ENCODE assay signal across 12 cellular contexts in the genomic region with DNA sequence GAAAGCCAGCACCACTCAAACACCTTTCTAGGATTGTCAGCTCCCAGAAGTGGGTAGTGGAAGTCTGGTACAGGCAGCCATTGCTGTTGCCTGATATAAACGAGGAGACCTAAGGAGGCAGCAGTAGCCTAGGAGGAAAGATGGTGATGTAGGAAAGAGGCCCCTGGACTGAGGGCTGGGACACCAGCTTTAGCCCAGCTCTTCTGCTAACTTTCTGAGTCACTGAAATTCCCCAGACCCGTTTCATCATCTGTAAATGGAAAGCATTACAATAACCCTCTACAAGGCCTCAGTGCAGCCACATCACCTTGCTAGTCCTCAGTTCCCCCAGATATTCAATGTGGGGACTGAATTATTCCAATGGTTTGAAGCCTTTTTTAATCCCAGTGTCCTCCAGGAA.
A peak's percentile ranks its signal among the peaks of the same experiment; 100 is the strongest.
DNase-seq lines count a peak whose midpoint lies in the region; ATAC-seq and TF ChIP-seq lines count a peak whose summit lies in the region.
"Had no signal": no experiment of that assay in that cellular context is flagged by ENCODE, and none has a peak within 500 bp of the region (broad histone marks: within the 10 kb centered on the region; RNA-seq: fewer than 3 reads in every experiment).

No MANE protein-coding gene starts in this region.

- H3K27me3 ChIP-seq in ascending aorta, result no peaks in the 10 kb centered on the region

- peak; percentile 67 for DNase-seq in EH (ENCODE audit: low read depth)
- no peak for DNase-seq in ascending aorta (ENCODE audit: low spot score in 2 of 2)
- DNase-seq in myocyte (ENCODE audit: low read depth), result peak; percentile 30
- no peak for DNase-seq in activated gamma-delta T cell (lab: John Stamatoyannopoulos, UW)
- DNase-seq: C1 segment of cervical spinal cord, DND-41, H9 had no signal

- TF ChIP-seq CTCF in ascending aorta (IDR thresholded peaks at IDR 0.05), result no peak

- H3K27ac ChIP-seq in ascending aorta, result peak overlapping the region; percentile 78 to 81
- H3K27ac ChIP-seq: SK-N-MC had no signal

- no peaks in the 10 kb centered on the region for H3K36me3 ChIP-seq in ascending aorta

- H3K4me1 ChIP-seq in ascending aorta, result peaks cover 15 to 67% of the 10 kb centered on the region in 2 donors

- peak; percentile 80 for ATAC-seq in GM21717 (IDR thresholded peaks at IDR 0.05; ENCODE audit: unreplicated experiment)
- ATAC-seq in HG02642 (IDR thresholded peaks at IDR 0.05; ENCODE audit: poor library complexity, unreplicated experiment), result no peak
- ATAC-seq in GM19328 (IDR thresholded peaks at IDR 0.05; ENCODE audit: unreplicated experiment), result no peak
- ATAC-seq in GM18502 (IDR thresholded peaks at IDR 0.05; ENCODE audit: poor library complexity, unreplicated experiment), result no peak

- H3K9me3 ChIP-seq in ascending aorta, result no peaks in the 10 kb centered on the region

- intact Hi-C loops in ascending aorta (cut with DNase I), result loop anchor here (2.0 kb wide), 1 partner anchor 26 kb away; no protein-coding TSS in a partner anchor

- H3K4me3 ChIP-seq in ascending aorta, result no peak overlapping the region
- H3K4me3 ChIP-seq: SK-N-MC had no signal

Comparison
In these comparisons a context has a peak if more than half of its experiments do, and no peak if none do; other contexts are left out.
1. DNase-seq: peak in EH (single experiment) and myocyte (single experiment); none in ascending aorta (0 of 2) and activated gamma-delta T cell (single experiment).